8 cellular contexts compared by ENCODE assay signal in genomic region chr2:234448506-234449169, GRCh38. TPM values are rescaled to one million over a fixed set of nuclear protein-coding genes. Genes with fewer than 3 reads are reported as not detected.
DNase-seq lines count a peak whose midpoint lies in the region; ATAC-seq lines count a peak whose summit lies in the region.

No MANE protein-coding gene starts in this region.

- peaks cover 6% of the 10 kb centered on the region for H3K36me3 Mint-ChIP-seq in activated naive CD8-positive, alpha-beta T cell
- H3K36me3 Mint-ChIP-seq in activated naive CD8-positive, alpha-beta T cell treated with anti-CD3 and anti-CD28 coated beads, Interleukin-2, amount 50 U/mL, for 24 hours (ENCODE audit: low read depth): peaks cover 5% of the 10 kb centered on the region
- H3K36me3 Mint-ChIP-seq in activated naive CD8-positive, alpha-beta T cell treated with anti-CD3 and anti-CD28 coated beads, Interleukin-2, amount 10 ng/mL, durations not matched to agents 7 days and 5 days: peaks cover 80% of the 10 kb centered on the region
- peaks cover 4 to 7% of the 10 kb centered on the region in 2 donors for H3K36me3 Mint-ChIP-seq in stimulated activated naive B cell treated with anti-CD40 and anti-IgM and Interleukin-4, amounts not matched to agents 10 μg/mL and 1 μg/mL and 100 μg/mL, for 72 hours

- peaks cover 88% of the 10 kb centered on the region for H3K4me1 Mint-ChIP-seq in activated naive CD8-positive, alpha-beta T cell (ENCODE audit: low read depth)
- peaks cover 93% of the 10 kb centered on the region for H3K4me1 Mint-ChIP-seq in activated naive CD8-positive, alpha-beta T cell treated with anti-CD3 and anti-CD28 coated beads, Interleukin-2, amount 50 U/mL, for 24 hours
- H3K4me1 Mint-ChIP-seq in activated naive CD8-positive, alpha-beta T cell treated with anti-CD3 and anti-CD28 coated beads, Interleukin-2, amount 10 ng/mL, durations not matched to agents 7 days and 5 days: peaks cover 74% of the 10 kb centered on the region
- peaks cover 48 to 86% of the 10 kb centered on the region in 2 donors for H3K4me1 Mint-ChIP-seq in stimulated activated naive B cell treated with anti-CD40 and anti-IgM and Interleukin-4, amounts not matched to agents 10 μg/mL and 1 μg/mL and 100 μg/mL, for 72 hours

- H3K27ac ChIP-seq in layer of hippocampus (ENCODE audit: low read depth, low read length): peak overlapping the region; percentile 31

- H3K27ac Mint-ChIP-seq in activated naive CD8-positive, alpha-beta T cell: peak overlapping the region; percentile 99
- H3K27ac Mint-ChIP-seq in activated naive CD8-positive, alpha-beta T cell treated with anti-CD3 and anti-CD28 coated beads, Interleukin-2, amount 50 U/mL, for 24 hours: no peak overlapping the region
- H3K27ac Mint-ChIP-seq in activated naive CD8-positive, alpha-beta T cell treated with anti-CD3 and anti-CD28 coated beads, Interleukin-2, amount 10 ng/mL, durations not matched to agents 7 days and 5 days: peak overlapping the region; percentile 98
- H3K27ac Mint-ChIP-seq in stimulated activated naive B cell treated with anti-CD40 and anti-IgM and Interleukin-4, amounts not matched to agents 10 μg/mL and 1 μg/mL and 100 μg/mL, for 72 hours: peak overlapping the region; percentile 65

- ATAC-seq in activated naive CD8-positive, alpha-beta T cell treated with anti-CD3 and anti-CD28 coated beads, Interleukin-2, amount 50 U/mL, for 24 hours: no peak
- no peak for ATAC-seq in activated naive CD8-positive, alpha-beta T cell treated with anti-CD3 and anti-CD28 coated beads, Interleukin-2, amount 10 ng/mL, durations not matched to agents 7 days and 5 days (ENCODE audit: low read depth)
- no peak for ATAC-seq in stimulated activated naive B cell treated with anti-CD40 and anti-IgM and Interleukin-4, amounts not matched to agents 10 μg/mL and 1 μg/mL and 100 μg/mL, for 72 hours (replicated peaks)

- no peaks in the 10 kb centered on the region for H3K27me3 ChIP-seq in layer of hippocampus (ENCODE audit: control insufficient read depth, insufficient read depth, low read length)

- DNase-seq in activated naive CD8-positive, alpha-beta T cell treated with anti-CD3 and anti-CD28 coated beads, Interleukin-2, amount 50 U/mL, for 24 hours: no peak
- no peak for DNase-seq in activated naive CD8-positive, alpha-beta T cell treated with anti-CD3 and anti-CD28 coated beads, Interleukin-2, amount 10 ng/mL, durations not matched to agents 7 days and 5 days
- no peak for DNase-seq in stimulated activated naive B cell treated with anti-CD40 and anti-IgM and Interleukin-4, amounts not matched to agents 10 μg/mL and 1 μg/mL and 100 μg/mL, for 72 hours
- DNase-seq in iPS-NIHi7 (ENCODE audit: extremely low spot score) (no peak), AML-193 (lab: John Stamatoyannopoulos, UW) (no peak), NCI-H510A treated with DMSO at 0.1 percent for 48 hours (lab: John Stamatoyannopoulos, UW) (no peak)

- POLR2A ChIA-PET in activated naive CD8-positive, alpha-beta T cell treated with anti-CD3 and anti-CD28 coated beads, Interleukin-2, amount 10 ng/mL, durations not matched to agents 7 days and 5 days (lab: Charles Lee): interaction anchor here (0.6 to 12.8 kb wide), 8 partner anchors 10 to 166 kb away, joined by 3 to 466 read pairs (median 10); partner anchors contain the start of gene ARL4C

- H3K27me3 Mint-ChIP-seq in activated naive CD8-positive, alpha-beta T cell: no peaks in the 10 kb centered on the region
- no peaks in the 10 kb centered on the region for H3K27me3 Mint-ChIP-seq in activated naive CD8-positive, alpha-beta T cell treated with anti-CD3 and anti-CD28 coated beads, Interleukin-2, amount 50 U/mL, for 24 hours
- no peaks in the 10 kb centered on the region for H3K27me3 Mint-ChIP-seq in activated naive CD8-positive, alpha-beta T cell treated with anti-CD3 and anti-CD28 coated beads, Interleukin-2, amount 10 ng/mL, durations not matched to agents 7 days and 5 days
- no peaks in the 10 kb centered on the region for H3K27me3 Mint-ChIP-seq in stimulated activated naive B cell treated with anti-CD40 and anti-IgM and Interleukin-4, amounts not matched to agents 10 μg/mL and 1 μg/mL and 100 μg/mL, for 72 hours

- H3K9me3 Mint-ChIP-seq in activated naive CD8-positive, alpha-beta T cell (ENCODE audit: low read depth): no peaks in the 10 kb centered on the region
- no peaks in the 10 kb centered on the region for H3K9me3 Mint-ChIP-seq in activated naive CD8-positive, alpha-beta T cell treated with anti-CD3 and anti-CD28 coated beads, Interleukin-2, amount 50 U/mL, for 24 hours
- H3K9me3 Mint-ChIP-seq in activated naive CD8-positive, alpha-beta T cell treated with anti-CD3 and anti-CD28 coated beads, Interleukin-2, amount 10 ng/mL, durations not matched to agents 7 days and 5 days: peaks cover under 1% of the 10 kb centered on the region
- H3K9me3 Mint-ChIP-seq in stimulated activated naive B cell treated with anti-CD40 and anti-IgM and Interleukin-4, amounts not matched to agents 10 μg/mL and 1 μg/mL and 100 μg/mL, for 72 hours: peaks cover 0 to 2% of the 10 kb centered on the region in 2 donors

- no peak overlapping the region for H3K4me3 Mint-ChIP-seq in activated naive CD8-positive, alpha-beta T cell
- no peak overlapping the region for H3K4me3 Mint-ChIP-seq in activated naive CD8-positive, alpha-beta T cell treated with anti-CD3 and anti-CD28 coated beads, Interleukin-2, amount 50 U/mL, for 24 hours
- H3K4me3 Mint-ChIP-seq in activated naive CD8-positive, alpha-beta T cell treated with anti-CD3 and anti-CD28 coated beads, Interleukin-2, amount 10 ng/mL, durations not matched to agents 7 days and 5 days: peak overlapping the region; percentile 57
- no peak overlapping the region for H3K4me3 Mint-ChIP-seq in stimulated activated naive B cell treated with anti-CD40 and anti-IgM and Interleukin-4, amounts not matched to agents 10 μg/mL and 1 μg/mL and 100 μg/mL, for 72 hours

RNA-seq across cellular contexts. Expression of gene ARL4C, which starts 48.2 kb away (rescaled TPM):
- total RNA-seq in activated naive CD8-positive, alpha-beta T cell treated with anti-CD3 and anti-CD28 coated beads, Interleukin-2, amount 10 ng/mL, durations not matched to agents 7 days and 5 days: 100 to 1,000 TPM; 210 to 214 TPM
